In genomic region chr2:210309546-210310233, GRCh38 we compare ENCODE assay signal across 14 cellular contexts. TPM values are rescaled to one million over a fixed set of nuclear protein-coding genes. Genes with fewer than 3 reads are reported as not detected.
DNase-seq lines count a peak whose midpoint lies in the region; ATAC-seq and TF ChIP-seq lines count a peak whose summit lies in the region.
"Had no signal": no experiment of that assay in that cellular context is flagged by ENCODE, and none has a peak within 500 bp of the region (broad histone marks: within the 10 kb centered on the region; RNA-seq: fewer than 3 reads in every experiment).

No MANE protein-coding gene starts in this region.

- no peaks in the 10 kb centered on the region for H3K9me2 ChIP-seq in neural cell (ENCODE audit: insufficient read depth, low read length)

- no peak for TF ChIP-seq RAD21 in neural cell (conservative IDR thresholded peaks at IDR 0.05)

- no peak for TF ChIP-seq EP300 in neural cell (conservative IDR thresholded peaks at IDR 0.05; ENCODE audit: poor library complexity, severe bottlenecking)

- no peak for DNase-seq in left ventricle myocardium superior
- no peak for DNase-seq in Right ventricle myocardium superior
- peak; percentile 20 for DNase-seq in NCI-H748 (lab: John Stamatoyannopoulos, UW; ENCODE audit: unreplicated experiment)
- no peak for DNase-seq in NOMO-1 treated with DMSO at 0.1 percent for 48 hours (lab: John Stamatoyannopoulos, UW; ENCODE audit: unreplicated experiment)
- DNase-seq: DMS79, GM23248, NCI-H187 treated with DMSO at 0.1 percent for 48 hours, SIG-M5 had no signal

- H3K9me3 ChIP-seq in neural cell (ENCODE audit: low read length), result no peaks in the 10 kb centered on the region
- H3K9me3 ChIP-seq: A549 had no signal

- H3K27me3 ChIP-seq in neural cell (ENCODE audit: insufficient read depth, low read depth, low read length), result no peaks in the 10 kb centered on the region

- no peak for TF ChIP-seq CTCF in neural cell (IDR thresholded peaks at IDR 0.05; ENCODE audit: poor library complexity, severe bottlenecking)

- H3K9ac ChIP-seq in neural cell (ENCODE audit: low read length), result no peak overlapping the region
- H3K9ac ChIP-seq: GM23248 had no signal

- no peak overlapping the region for H3K27ac ChIP-seq in neural cell (ENCODE audit: low read length)
- H3K27ac ChIP-seq: A549, GM23248, HL-60 had no signal

- H2AFZ ChIP-seq in neural cell (ENCODE audit: low read depth, low read length), result no peak overlapping the region
- H2AFZ ChIP-seq: GM23248 had no signal

- H3K4me3 ChIP-seq in neural cell (ENCODE audit: low read length), result no peak overlapping the region
- H3K4me3 ChIP-seq: A549, GM23248 had no signal

- no peaks in the 10 kb centered on the region for H3F3A ChIP-seq in neural cell (ENCODE audit: insufficient read depth, low read length, poor library complexity, severe bottlenecking)

- no peaks in the 10 kb centered on the region for H4K20me1 ChIP-seq in neural cell (ENCODE audit: insufficient read depth)

- no peaks in the 10 kb centered on the region for H3K36me3 ChIP-seq in neural cell (ENCODE audit: insufficient read depth, low read length)

- no peaks in the 10 kb centered on the region for H3K79me2 ChIP-seq in neural cell (replicated peaks; ENCODE audit: insufficient read depth, low read length)

- ATAC-seq in left ventricle myocardium superior, result peak; percentile 62
- ATAC-seq in Right ventricle myocardium superior (ENCODE audit: poor library complexity), result no peak
- no peak for ATAC-seq in HG03039 (IDR thresholded peaks at IDR 0.05; ENCODE audit: unreplicated experiment)
- ATAC-seq in HG02571 (IDR thresholded peaks at IDR 0.05; ENCODE audit: unreplicated experiment), result no peak
- ATAC-seq: A549 had no signal

- intact Hi-C loops in left ventricle myocardium superior (cut with micrococcal nuclease), result no loop called here
- intact Hi-C loops in Right ventricle myocardium superior (cut with DNase I), result no loop called here

- H3K4me2 ChIP-seq in neural cell (ENCODE audit: low read length), result peak overlapping the region; percentile 50
- H3K4me2 ChIP-seq: A549 had no signal

TF ChIP-seq in neural cell, 6 proteins besides CTCF, POLR2A, EP300 and RAD21:
- TF ChIP-seq, protein P1, sequence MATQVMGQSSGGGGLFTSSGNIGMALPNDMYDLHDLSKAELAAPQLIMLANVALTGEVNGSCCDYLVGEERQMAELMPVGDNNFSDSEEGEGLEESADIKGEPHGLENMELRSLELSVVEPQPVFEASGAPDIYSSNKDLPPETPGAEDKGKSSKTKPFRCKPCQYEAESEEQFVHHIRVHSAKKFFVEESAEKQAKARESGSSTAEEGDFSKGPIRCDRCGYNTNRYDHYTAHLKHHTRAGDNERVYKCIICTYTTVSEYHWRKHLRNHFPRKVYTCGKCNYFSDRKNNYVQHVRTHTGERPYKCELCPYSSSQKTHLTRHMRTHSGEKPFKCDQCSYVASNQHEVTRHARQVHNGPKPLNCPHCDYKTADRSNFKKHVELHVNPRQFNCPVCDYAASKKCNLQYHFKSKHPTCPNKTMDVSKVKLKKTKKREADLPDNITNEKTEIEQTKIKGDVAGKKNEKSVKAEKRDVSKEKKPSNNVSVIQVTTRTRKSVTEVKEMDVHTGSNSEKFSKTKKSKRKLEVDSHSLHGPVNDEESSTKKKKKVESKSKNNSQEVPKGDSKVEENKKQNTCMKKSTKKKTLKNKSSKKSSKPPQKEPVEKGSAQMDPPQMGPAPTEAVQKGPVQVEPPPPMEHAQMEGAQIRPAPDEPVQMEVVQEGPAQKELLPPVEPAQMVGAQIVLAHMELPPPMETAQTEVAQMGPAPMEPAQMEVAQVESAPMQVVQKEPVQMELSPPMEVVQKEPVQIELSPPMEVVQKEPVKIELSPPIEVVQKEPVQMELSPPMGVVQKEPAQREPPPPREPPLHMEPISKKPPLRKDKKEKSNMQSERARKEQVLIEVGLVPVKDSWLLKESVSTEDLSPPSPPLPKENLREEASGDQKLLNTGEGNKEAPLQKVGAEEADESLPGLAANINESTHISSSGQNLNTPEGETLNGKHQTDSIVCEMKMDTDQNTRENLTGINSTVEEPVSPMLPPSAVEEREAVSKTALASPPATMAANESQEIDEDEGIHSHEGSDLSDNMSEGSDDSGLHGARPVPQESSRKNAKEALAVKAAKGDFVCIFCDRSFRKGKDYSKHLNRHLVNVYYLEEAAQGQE (IDR thresholded peaks at IDR 0.05; ENCODE audit: borderline replicate concordance), result no peak
- no peak for TF ChIP-seq EZH2 (IDR thresholded peaks at IDR 0.05; ENCODE audit: borderline replicate concordance, insufficient read depth, low read length, poor library complexity, severe bottlenecking)

RNA-seq across cellular contexts. Expression of gene MYL1, which starts 5.3 kb away (rescaled TPM):
- total RNA-seq in left ventricle myocardium superior (not detected), Right ventricle myocardium superior (not detected)
- polyA plus RNA-seq in neural cell, result not detected in 2 replicates
- polyA minus RNA-seq in neural cell, result not detected in 2 replicates
- total RNA-seq: GM23248 had no signal
- polyA plus RNA-seq: A549, CD14-positive monocyte, GM23248 had no signal
